In genomic region chr5:10685103-10685502, GRCh38 we compare ENCODE assay signal across 11 cellular contexts.
A peak's percentile ranks its signal among the peaks of the same experiment; 100 is the strongest.
DNase-seq lines count a peak whose midpoint lies in the region; ATAC-seq and TF ChIP-seq lines count a peak whose summit lies in the region.
"Had no signal": no experiment of that assay in that cellular context is flagged by ENCODE, and none has a peak within 500 bp of the region (broad histone marks: within the 10 kb centered on the region; RNA-seq: fewer than 3 reads in every experiment).

No MANE protein-coding gene starts in this region.

- POLR2A ChIA-PET in WTC11 (lab: Charles Lee) = no interaction called here

- H3K9me3 ChIP-seq in right lobe of liver = no peaks in the 10 kb centered on the region

- H3K4me1 Mint-ChIP-seq in WTC11 = peaks cover 30% of the 10 kb centered on the region

- H3K27ac Mint-ChIP-seq in WTC11 = no peak overlapping the region

- H3K9me3 Mint-ChIP-seq in WTC11 = peaks cover 14% of the 10 kb centered on the region

- TF ChIP-seq CTCF in GM20000 (IDR thresholded peaks at IDR 0.05; ENCODE audit: extremely low read depth, missing control alignments) (no peak), WTC11 (IDR thresholded peaks at IDR 0.05) (no peak), right lobe of liver (IDR thresholded peaks at IDR 0.05) (no peak)

- intact Hi-C loops in right lobe of liver (cut with DNase I) = no loop called here

- TF ChIP-seq POLR2A in right lobe of liver (IDR thresholded peaks at IDR 0.05) = no peak

- ATAC-seq in GM18508 (IDR thresholded peaks at IDR 0.05; ENCODE audit: insufficient read depth, unreplicated experiment) = peak; percentile 82
- ATAC-seq in HG02973 (IDR thresholded peaks at IDR 0.05; ENCODE audit: unreplicated experiment) = peak; percentile 80
- ATAC-seq in WTC11 = no peak
- ATAC-seq in right lobe of liver = no peak

- H3K4me3 ChIP-seq in right lobe of liver = no peak overlapping the region

- peak; percentile 57 for DNase-seq in GM20000 (ENCODE audit: low spot score)
- DNase-seq in WTC11 (ENCODE audit: low spot score) = no peak
- no peak for DNase-seq in effector CD8-positive, alpha-beta T cell (lab: John Stamatoyannopoulos, UW)
- DNase-seq in DMS53 (lab: John Stamatoyannopoulos, UW) = no peak
- no peak for DNase-seq in stimulated activated CD4-positive, alpha-beta T cell treated with anti-CD3 and anti-CD28 coated beads, Interleukin-15, amount 100 ng/mL, for 24 hours
- no peak for DNase-seq in right lobe of liver
- DNase-seq: activated CD8-positive, alpha-beta memory T cell treated with anti-CD3 and anti-CD28 coated beads, Interleukin-2, amount 50 U/mL, for 48 hours; GOT3; NCI-H446 treated with DMSO at 0.1 percent for 48 hours had no signal

- no peak overlapping the region for H3K27ac ChIP-seq in right lobe of liver

- H3K27me3 Mint-ChIP-seq in WTC11 (ENCODE audit: low read depth) = no peaks in the 10 kb centered on the region

- H3K27me3 ChIP-seq in right lobe of liver = no peaks in the 10 kb centered on the region

- CTCF ChIA-PET in WTC11 (lab: Charles Lee) = interaction anchor here (0.5 to 2.2 kb wide), 11 partner anchors 10 to 401 kb away, joined by 3 to 13 read pairs (median 4); no protein-coding TSS in a partner anchor

- no peaks in the 10 kb centered on the region for H3K4me1 ChIP-seq in right lobe of liver

- WGBS in right lobe of liver (ENCODE audit: insufficient coverage, low coverage, low lambda C conversion rate, missing lambda C conversion rate) = 85% methylated on average over 6 of the region's 6 CpGs

- H3K4me3 Mint-ChIP-seq in WTC11 = no peak overlapping the region

- H3K36me3 Mint-ChIP-seq in WTC11 = peaks cover 29% of the 10 kb centered on the region

- H3K36me3 ChIP-seq in right lobe of liver = peaks cover 0 to 26% (median 14%) of the 10 kb centered on the region in 4 donors

TF ChIP-seq in WTC11, 78 proteins besides CTCF, POLR2A, EP300 and RAD21:
- TF ChIP-seq, protein P1, sequence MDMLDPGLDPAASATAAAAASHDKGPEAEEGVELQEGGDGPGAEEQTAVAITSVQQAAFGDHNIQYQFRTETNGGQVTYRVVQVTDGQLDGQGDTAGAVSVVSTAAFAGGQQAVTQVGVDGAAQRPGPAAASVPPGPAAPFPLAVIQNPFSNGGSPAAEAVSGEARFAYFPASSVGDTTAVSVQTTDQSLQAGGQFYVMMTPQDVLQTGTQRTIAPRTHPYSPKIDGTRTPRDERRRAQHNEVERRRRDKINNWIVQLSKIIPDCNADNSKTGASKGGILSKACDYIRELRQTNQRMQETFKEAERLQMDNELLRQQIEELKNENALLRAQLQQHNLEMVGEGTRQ (CRISPR knock-in tag; IDR thresholded peaks at IDR 0.05) = peak; percentile 55
- TF ChIP-seq ZNF396 (CRISPR knock-in tag; IDR thresholded peaks at IDR 0.05; ENCODE audit: borderline replicate concordance) (no peak), USF1 (CRISPR knock-in tag; IDR thresholded peaks at IDR 0.05) (peak; percentile 22; the same call in 1 of the 2 replicates)

Comparison
In these comparisons a context has a peak if more than half of its experiments do, and no peak if none do; other contexts are left out.
1. ATAC-seq: peak in GM18508 (single experiment) and HG02973 (single experiment); none in WTC11 (single experiment) and right lobe of liver (0 of 4).